In the genomic region with DNA sequence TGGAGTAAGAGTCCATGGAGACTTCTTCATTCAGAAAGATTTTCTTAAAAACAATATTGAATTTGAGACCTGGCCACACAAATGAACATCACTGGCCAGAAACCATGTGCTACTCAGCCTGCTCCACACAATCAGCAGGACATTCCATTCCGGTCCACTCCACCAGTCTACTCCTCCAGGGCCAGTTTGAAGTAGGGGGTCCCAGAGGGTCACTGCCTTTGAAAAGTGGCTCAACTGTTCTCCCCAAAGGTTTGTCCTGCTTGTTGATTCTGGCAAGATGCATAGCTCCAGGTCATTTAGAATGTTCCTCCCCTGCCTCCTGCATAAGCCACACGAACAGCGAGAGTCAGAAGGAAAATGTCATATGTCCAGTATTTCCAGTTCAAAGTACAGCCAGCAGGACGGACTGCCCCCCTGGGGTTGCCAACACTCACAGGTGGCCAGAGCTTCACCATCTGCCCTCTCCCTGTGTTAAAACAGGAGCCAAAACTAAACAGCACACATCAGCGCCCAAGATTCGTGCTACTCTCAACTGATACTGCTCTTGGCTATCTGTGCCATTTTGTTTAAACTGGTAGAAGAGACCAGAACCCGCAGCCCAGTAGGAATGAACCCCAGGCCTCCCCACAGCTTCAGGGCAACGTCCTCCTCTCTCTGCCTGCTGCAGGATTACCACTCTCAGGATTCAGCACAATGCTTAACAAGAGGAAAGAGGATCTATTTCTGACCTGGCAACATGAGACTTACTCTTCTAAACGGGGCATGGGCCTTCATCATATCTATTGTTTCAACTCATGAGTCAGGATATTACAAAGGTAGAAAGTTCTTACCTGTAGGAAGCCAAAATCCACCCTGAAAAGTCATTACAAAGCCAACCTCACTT, we compare ENCODE assay signal across 26 cellular contexts. TPM values are rescaled to one million over a fixed set of nuclear protein-coding genes. Genes with fewer than 3 reads are reported as not detected.
DNase-seq lines count a peak whose midpoint lies in the region; ATAC-seq, FAIRE-seq and TF ChIP-seq lines count a peak whose summit lies in the region.
"Had no signal": no experiment of that assay in that cellular context is flagged by ENCODE, and none has a peak within 500 bp of the region (broad histone marks: within the 10 kb centered on the region; RNA-seq: fewer than 3 reads in every experiment).

No MANE protein-coding gene starts in this region.

- no peak overlapping the region for H3K18ac ChIP-seq in H1 (ENCODE audit: extremely low read depth, low read length)

- no peak overlapping the region for H2AK5ac ChIP-seq in H1 (ENCODE audit: low read depth, low read length)

- H2BK12ac ChIP-seq in H1 (ENCODE audit: low read depth, low read length): no peak overlapping the region

- H3K27me3 ChIP-seq in BLaER1: no peaks in the 10 kb centered on the region
- H3K27me3 ChIP-seq in H1 (replicated peaks in 1 of 4; ENCODE audit: control insufficient read depth in 3 of 4, extremely low read depth in 1 of 4, insufficient read depth in 3 of 4, low read length in 3 of 4): no peaks in the 10 kb centered on the region; a peak in 1 of 7 replicates
- no peaks in the 10 kb centered on the region for H3K27me3 ChIP-seq in liver (ENCODE audit: control insufficient read depth in 4 of 4, insufficient read depth in 4 of 4, low read length in 3 of 4)
- H3K27me3 ChIP-seq: dorsolateral prefrontal cortex, suprapubic skin had no signal

- H3K4ac ChIP-seq in H1 (replicated peaks; ENCODE audit: insufficient read length, low read depth, low read length): no peak overlapping the region

- H3K4me2 ChIP-seq in BLaER1 (no peak overlapping the region), H1 (ENCODE audit: insufficient read depth in 1 of 2, low read depth in 2 of 2, low read length in 2 of 2) (no peak overlapping the region)
- H3K4me2 ChIP-seq: A549, KMS-11 had no signal

- DNase-seq in LNCaP clone FGC (ENCODE audit: low read depth) (peak; percentile 93), H1 (ENCODE audit: low read depth in 1 of 2, low spot score in 2 of 2) (no peak), NCI-H82 (lab: John Stamatoyannopoulos, UW) (no peak), SHP77 (lab: John Stamatoyannopoulos, UW) (no peak), foreskin melanocyte (no peak)
- DNase-seq: activated CD4-positive, alpha-beta T cell treated with anti-CD3 and anti-CD28 coated beads for 1 hour; activated T-cell treated with anti-CD3 and anti-CD28 coated beads, Interleukin-2, amount 50 U/mL, for 24 hours; foreskin fibroblast; mesendoderm; MV-4-11; naive thymus-derived CD8-positive, alpha-beta T cell; NCI-H187 treated with DMSO at 0.1 percent for 48 hours; stimulated activated CD4-positive, alpha-beta T cell treated with anti-CD3 and anti-CD28 coated beads, Interleukin-1b, Interleukin-23, amount 100 ng/mL, for 48 hours; T-cell had no signal

- TF ChIP-seq RAD21 in H1 (IDR thresholded peaks at IDR 0.05 in 1 of 2, conservative IDR thresholded peaks at IDR 0.05 in 1 of 2; ENCODE audit: low read depth in 2 of 2, low read length in 2 of 2): no peak
- TF ChIP-seq RAD21 in liver (IDR thresholded peaks at IDR 0.05): peak; percentile 66 to 70

- no peak overlapping the region for H3K4me3 ChIP-seq in BLaER1
- H3K4me3 ChIP-seq in LNCaP clone FGC (ENCODE audit: low read depth, low read length): peak overlapping the region; percentile 29
- H3K4me3 ChIP-seq in H1 (ENCODE audit: extremely low read depth in 1 of 4, insufficient read depth in 2 of 4, low read depth in 3 of 4, low read length in 4 of 4): no peak overlapping the region
- peak overlapping the region in 1 of 3 donors; percentile 2 for H3K4me3 ChIP-seq in liver (ENCODE audit: low read depth in 1 of 3, low read length in 3 of 3)
- H3K4me3 ChIP-seq: A549, dorsolateral prefrontal cortex, suprapubic skin had no signal

- no peak overlapping the region for H2BK120ac ChIP-seq in H1 (replicated peaks; ENCODE audit: low read depth, low read length)

- H4K8ac ChIP-seq in H1 (ENCODE audit: extremely low read depth, insufficient read depth, low read length): no peak overlapping the region

- no peak for TF ChIP-seq CTCF in LNCaP clone FGC (IDR thresholded peaks at IDR 0.05; ENCODE audit: control insufficient read depth, extremely low read depth, insufficient read depth)
- no peak for TF ChIP-seq CTCF in H1 (IDR thresholded peaks at IDR 0.05; ENCODE audit: control extremely low read depth in 1 of 3, insufficient read depth in 1 of 3, low read depth in 1 of 3, low read length in 3 of 3)
- TF ChIP-seq CTCF in liver (IDR thresholded peaks at IDR 0.05; ENCODE audit: low read depth, low read length, missing input control): no peak

- H3K27ac ChIP-seq in BLaER1: 0 out of 2 replicates have a peak overlapping the region, but pooled peaks have one; percentile 4
- no peak overlapping the region for H3K27ac ChIP-seq in H1 (ENCODE audit: low read depth, low read length)
- H3K27ac ChIP-seq in liver (ENCODE audit: low read depth in 1 of 2, low read length in 2 of 2): peak overlapping the region; percentile 64 to 80
- H3K27ac ChIP-seq: A549, KMS-11, suprapubic skin had no signal

- peaks cover 86% of the 10 kb centered on the region for H4K20me1 ChIP-seq in BLaER1
- peaks cover 8% of the 10 kb centered on the region in 2 experiments for H4K20me1 ChIP-seq in H1 (replicated peaks in 1 of 2; ENCODE audit: control insufficient read depth in 1 of 2, insufficient read depth in 2 of 2, low read length in 2 of 2)

- H3K9me3 ChIP-seq in BLaER1: peaks cover 59% of the 10 kb centered on the region
- peaks cover 0 to 2% of the 10 kb centered on the region in 2 experiments; a peak in 1 of 4 replicates for H3K9me3 ChIP-seq in H1 (ENCODE audit: insufficient read depth in 2 of 2, low read depth in 1 of 2, low read length in 1 of 2)
- no peaks in the 10 kb centered on the region for H3K9me3 ChIP-seq in liver (ENCODE audit: control insufficient read depth in 4 of 4, low read length in 3 of 4)
- H3K9me3 ChIP-seq: A549, suprapubic skin had no signal

- no peak overlapping the region for H3K9ac ChIP-seq in BLaER1
- no peak overlapping the region for H3K9ac ChIP-seq in H1 (replicated peaks in 1 of 4; ENCODE audit: extremely low read depth in 1 of 4, low read depth in 3 of 4, low read length in 3 of 4)
- peak overlapping the region in 1 of 2 donors; percentile 5 for H3K9ac ChIP-seq in liver (ENCODE audit: low read depth in 1 of 2, low read length in 2 of 2)
- H3K9ac ChIP-seq: KMS-11 had no signal

- no peak for TF ChIP-seq POLR2A in H1 (IDR thresholded peaks at IDR 0.05; ENCODE audit: control extremely low read depth in 1 of 2, low read depth in 2 of 2, low read length in 2 of 2)

- 89% methylated on average over 9 of the region's 9 CpGs; no CpG with 5 or more reads in 1 of the 2 experiments for WGBS in H1 (ENCODE audit: extremely low coverage in 1 of 2, insufficient coverage in 1 of 2, insufficient read length in 1 of 2, insufficient replicate concordance in 2 of 2, low coverage in 1 of 2, low lambda C conversion rate in 2 of 2, missing lambda C conversion rate in 1 of 2), 2 experiments
- WGBS in liver: 34% methylated on average over 9 of the region's 9 CpGs

- no peak overlapping the region for H4K91ac ChIP-seq in H1 (replicated peaks; ENCODE audit: insufficient read length, low read length)

- FAIRE-seq in H1 (lab: Jason Lieb, UNC): no peak
- FAIRE-seq: A549, D721Med, TTC549, urothelium cell line had no signal

- no peak for TF ChIP-seq EP300 in H1 (IDR thresholded peaks at IDR 0.05; ENCODE audit: borderline replicate concordance in 1 of 2, low read depth in 2 of 2, low read length in 2 of 2)

- no peak overlapping the region for H2AFZ ChIP-seq in H1 (ENCODE audit: low read length)

- H3K56ac ChIP-seq in H1 (replicated peaks; ENCODE audit: insufficient read length, low read depth, low read length): no peak overlapping the region

- peaks cover 21% of the 10 kb centered on the region for H3K79me1 ChIP-seq in H1 (ENCODE audit: low read depth, low read length)

- H2BK20ac ChIP-seq in H1 (ENCODE audit: low read length): no peak overlapping the region

- no peaks in the 10 kb centered on the region for H3K23me2 ChIP-seq in H1 (ENCODE audit: low read depth, low read length)

- H3K36me3 ChIP-seq in BLaER1 (peaks cover 71% of the 10 kb centered on the region), H1 (ENCODE audit: control insufficient read depth in 2 of 4, insufficient read depth in 4 of 4, low read length in 3 of 4) (no peaks in the 10 kb centered on the region; a peak in 1 of 8 replicates), liver (ENCODE audit: control insufficient read depth in 4 of 4, insufficient read depth in 3 of 4, low read depth in 1 of 4, low read length in 3 of 4) (no peaks in the 10 kb centered on the region)
- H3K36me3 ChIP-seq: suprapubic skin had no signal

- CTCF ChIA-PET in H1 (lab: Charles Lee; ENCODE audit: partially characterized antibody): interaction anchor here (1.3 kb wide), 1 partner anchor 14 kb away, joined by 3 read pairs; no protein-coding TSS in a partner anchor

- H2BK15ac ChIP-seq in H1 (ENCODE audit: low read length): no peak overlapping the region

- no peak overlapping the region for H3K14ac ChIP-seq in H1 (ENCODE audit: insufficient read length)

- peaks cover 30% of the 10 kb centered on the region for H3K4me1 ChIP-seq in BLaER1
- peaks cover 15 to 38% (median 36%) of the 10 kb centered on the region in 4 experiments for H3K4me1 ChIP-seq in H1 (replicated peaks in 1 of 4; ENCODE audit: control insufficient read depth in 3 of 4, insufficient read depth in 4 of 4, low read length in 3 of 4)
- H3K4me1 ChIP-seq in liver (ENCODE audit: control insufficient read depth in 4 of 4, insufficient read depth in 4 of 4, low read length in 3 of 4): peaks cover 11 to 63% (median 33%) of the 10 kb centered on the region in 4 donors
- H3K4me1 ChIP-seq: suprapubic skin had no signal

- H3K23ac ChIP-seq in H1 (ENCODE audit: insufficient read length): no peak overlapping the region

- peaks cover 20 to 87% of the 10 kb centered on the region in 2 experiments for H3K79me2 ChIP-seq in H1 (ENCODE audit: control insufficient read depth in 1 of 2, insufficient read depth in 2 of 2, low read length in 2 of 2)

- H2BK5ac ChIP-seq in H1 (ENCODE audit: low read depth, low read length): peak overlapping the region; percentile 38; the same call in 1 of the 2 replicates

- no peak overlapping the region for H4K5ac ChIP-seq in H1 (ENCODE audit: insufficient read length, low read depth, low read length)

- POLR2A ChIA-PET in H1 (lab: Charles Lee; ENCODE audit: partially characterized antibody): interaction anchor here (3.8 kb wide), 1 partner anchor 19 kb away, joined by 20 read pairs; no protein-coding TSS in a partner anchor

- ATAC-seq in HG02973 (IDR thresholded peaks at IDR 0.05; ENCODE audit: unreplicated experiment): no peak
- ATAC-seq: A549; HCT116; naive thymus-derived CD8-positive, alpha-beta T cell; stimulated activated effector memory CD8-positive, alpha-beta T cell treated with anti-CD3 and anti-CD28 coated beads, Interleukin-12 subunit alpha, Interleukin-12 subunit beta, amount 100 ng/mL, for 72 hours; T-cell had no signal

RNA-seq across cellular contexts. Expression of a gene that starts 11.3 kb away (rescaled TPM):
- 92.6 and 97.0 TPM in 2 replicates for total RNA-seq in H1 (2021; fragmentation: NEBNext Ultra II Directional; extraction: Animal tissue kit (Norgen Biotek cat#: 25700))
- polyA plus RNA-seq in H1 (2011; rRNA removed) (35.7 TPM in 2 replicates), liver (10 to 100 TPM; 10.7 to 15.4 TPM)
- 32.1 TPM for polyA plus RNA-seq in H1 (2011; cell fraction: cytosol; rRNA removed)
- 65.7 TPM for polyA plus RNA-seq in H1 (2011; cell fraction: nucleus; rRNA removed)
- 66.8 to 75.8 TPM (median 74.0 TPM) in 4 replicates for polyA plus RNA-seq in H1 (2012, experiment 1 of 2)
- 36.3 TPM for polyA plus RNA-seq in H1 (2012, experiment 2 of 2)
- polyA plus RNA-seq in H1 (2013, experiment 1 of 2): 32.9 TPM
- 33.9 TPM for polyA plus RNA-seq in H1 (2013, experiment 2 of 2)
- polyA minus RNA-seq in H1 (2011; rRNA and poly(A)+ RNA removed): 74.5 and 77.8 TPM in 2 replicates
- 60.0 TPM for polyA minus RNA-seq in H1 (2011; cell fraction: cytosol; rRNA and poly(A)+ RNA removed)
- polyA minus RNA-seq in H1 (2011; cell fraction: nucleus; rRNA and poly(A)+ RNA removed): 111 TPM
- 10 to 100 TPM; 19.6 to 53.1 TPM for total RNA-seq in liver
